ENCODE assay signal across 15 cellular contexts in genomic region chr1:230280054-230280795, GRCh38.
DNase-seq lines count a peak whose midpoint lies in the region; ATAC-seq and TF ChIP-seq lines count a peak whose summit lies in the region.
"Had no signal": no experiment of that assay in that cellular context is flagged by ENCODE, and none has a peak within 500 bp of the region (broad histone marks: within the 10 kb centered on the region; RNA-seq: fewer than 3 reads in every experiment).

No MANE protein-coding gene starts in this region.

- intact Hi-C loops in OCI-LY7 (cut with micrococcal nuclease; ENCODE audit: unreplicated experiment), result no loop called here

- H4K20me1 ChIP-seq in OCI-LY7 (ENCODE audit: insufficient read depth, low read length), result no peaks in the 10 kb centered on the region

- H3K4me3 Mint-ChIP-seq in activated CD4-positive, alpha-beta T cell treated with anti-CD3 and anti-CD28 coated beads, Interleukin-2, amount 10 ng/mL, durations not matched to agents 7 days and 5 days, result no peak overlapping the region
- H3K4me3 Mint-ChIP-seq: natural killer cell treated with Interleukin-12 subunit alpha and Interleukin-12 subunit beta and Interleukin-15 and Interleukin-18, amount 100 ng/mL, for 72 hours had no signal

- H3K4me1 Mint-ChIP-seq in activated CD4-positive, alpha-beta T cell treated with anti-CD3 and anti-CD28 coated beads, Interleukin-2, amount 10 ng/mL, durations not matched to agents 7 days and 5 days, result peaks cover 50% of the 10 kb centered on the region

- H2AFZ ChIP-seq in OCI-LY7 (ENCODE audit: low read length), result no peak overlapping the region

- no peak overlapping the region for H3K4me2 ChIP-seq in OCI-LY7 (ENCODE audit: low read length)

- H3K36me3 Mint-ChIP-seq in activated CD4-positive, alpha-beta T cell treated with anti-CD3 and anti-CD28 coated beads, Interleukin-2, amount 10 ng/mL, durations not matched to agents 7 days and 5 days (ENCODE audit: low read depth), result peaks cover 13% of the 10 kb centered on the region
- H3K36me3 Mint-ChIP-seq: natural killer cell treated with Interleukin-12 subunit alpha and Interleukin-12 subunit beta and Interleukin-15 and Interleukin-18, amount 100 ng/mL, for 72 hours had no signal

- peak overlapping the region; percentile 19 for H3K27ac Mint-ChIP-seq in activated CD4-positive, alpha-beta T cell treated with anti-CD3 and anti-CD28 coated beads, Interleukin-2, amount 10 ng/mL, durations not matched to agents 7 days and 5 days
- H3K27ac Mint-ChIP-seq: natural killer cell treated with Interleukin-12 subunit alpha and Interleukin-12 subunit beta and Interleukin-15 and Interleukin-18, amount 100 ng/mL, for 72 hours had no signal

- no peaks in the 10 kb centered on the region for H3K27me3 Mint-ChIP-seq in activated CD4-positive, alpha-beta T cell treated with anti-CD3 and anti-CD28 coated beads, Interleukin-2, amount 10 ng/mL, durations not matched to agents 7 days and 5 days
- H3K27me3 Mint-ChIP-seq: natural killer cell treated with Interleukin-12 subunit alpha and Interleukin-12 subunit beta and Interleukin-15 and Interleukin-18, amount 100 ng/mL, for 72 hours; stimulated activated naive CD8-positive, alpha-beta T cell treated with anti-CD3 and anti-CD28 coated beads, Interleukin-15, amount 100 ng/mL, for 72 hours had no signal

- POLR2A ChIA-PET in activated CD4-positive, alpha-beta T cell treated with anti-CD3 and anti-CD28 coated beads, Interleukin-2, amount 10 ng/mL, durations not matched to agents 7 days and 5 days (lab: Charles Lee), result no interaction called here
- POLR2A ChIA-PET in OCI-LY7 (lab: Charles Lee), result no interaction called here

- H3K9me2 ChIP-seq in OCI-LY7 (ENCODE audit: insufficient read depth, low read length), result no peaks in the 10 kb centered on the region

- no peaks in the 10 kb centered on the region for H3K9me3 ChIP-seq in OCI-LY7 (ENCODE audit: low read length)
- H3K9me3 ChIP-seq: right lobe of liver had no signal

- TF ChIP-seq CTCF in OCI-LY7 (conservative IDR thresholded peaks at IDR 0.05; ENCODE audit: low read length), result no peak

- BruUV-seq in OCI-LY7 (replicated peaks; lab: Mats Ljungman, UMichigan), result TSS peak; percentile 20

- H3K4me3 ChIP-seq in OCI-LY7 (ENCODE audit: low read depth, low read length, poor library complexity, severe bottlenecking), result no peak overlapping the region
- H3K4me3 ChIP-seq: right lobe of liver had no signal

- peaks cover 24% of the 10 kb centered on the region; the same call in 1 of the 2 replicates for H3K36me3 ChIP-seq in OCI-LY7 (ENCODE audit: insufficient read depth, low read length)

- no peaks in the 10 kb centered on the region for H3K79me2 ChIP-seq in OCI-LY7 (ENCODE audit: insufficient read depth, low read depth, low read length)

- peaks cover 44% of the 10 kb centered on the region for H3K4me1 ChIP-seq in OCI-LY7 (ENCODE audit: insufficient read depth, low read length, poor library complexity, severe bottlenecking)
- H3K4me1 ChIP-seq: right lobe of liver had no signal

- no peak for ATAC-seq in HG02623 (IDR thresholded peaks at IDR 0.05; ENCODE audit: unreplicated experiment)
- no peak for ATAC-seq in GM19351 (IDR thresholded peaks at IDR 0.05; ENCODE audit: unreplicated experiment)
- ATAC-seq: natural killer cell treated with Interleukin-12 subunit alpha and Interleukin-12 subunit beta and Interleukin-15 and Interleukin-18, amount 100 ng/mL, for 72 hours had no signal

- no peak for DNase-seq in activated CD4-positive, alpha-beta T cell treated with anti-CD3 and anti-CD28 coated beads, Interleukin-2, amount 10 ng/mL, durations not matched to agents 7 days and 5 days
- no peak for DNase-seq in activated CD4-positive, alpha-beta T cell treated with anti-CD3 and anti-CD28 coated beads, Interleukin-2, amount 50 U/mL, for 48 hours
- DNase-seq in OCI-LY7 (ENCODE audit: low spot score) (no peak), islet precursor cell (peak; percentile 43), NCI-H345 treated with DMSO at 0.1 percent for 48 hours (lab: John Stamatoyannopoulos, UW; ENCODE audit: unreplicated experiment) (no peak)
- DNase-seq in stimulated activated CD8-positive, alpha-beta memory T cell treated with anti-CD3 and anti-CD28 coated beads, Interleukin-4, amount 100 ng/mL, for 48 hours, result peak; percentile 30
- DNase-seq: HCEC 1CT; kidney glomerular epithelial cell; NCI-H2107; stimulated activated naive CD8-positive, alpha-beta T cell treated with anti-CD3 and anti-CD28 coated beads, Interleukin-15, amount 100 ng/mL, for 72 hours; T1000 had no signal

- H3K27ac ChIP-seq in OCI-LY7 (ENCODE audit: low read depth, low read length, poor library complexity, severe bottlenecking), result no peak overlapping the region
- H3K27ac ChIP-seq: right lobe of liver had no signal

- no peaks in the 10 kb centered on the region for H3K9me3 Mint-ChIP-seq in activated CD4-positive, alpha-beta T cell treated with anti-CD3 and anti-CD28 coated beads, Interleukin-2, amount 10 ng/mL, durations not matched to agents 7 days and 5 days
- H3K9me3 Mint-ChIP-seq: natural killer cell treated with Interleukin-12 subunit alpha and Interleukin-12 subunit beta and Interleukin-15 and Interleukin-18, amount 100 ng/mL, for 72 hours; stimulated activated naive CD8-positive, alpha-beta T cell treated with anti-CD3 and anti-CD28 coated beads, Interleukin-15, amount 100 ng/mL, for 72 hours had no signal

- CTCF ChIA-PET in activated CD4-positive, alpha-beta T cell treated with anti-CD3 and anti-CD28 coated beads, Interleukin-2, amount 10 ng/mL, durations not matched to agents 7 days and 5 days (lab: Charles Lee), result interaction anchor here (0.6 kb wide), 1 partner anchor 192 kb away, joined by 4 read pairs; no protein-coding TSS in a partner anchor
- CTCF ChIA-PET in OCI-LY7 (lab: Charles Lee; ENCODE audit: unreplicated experiment), result interaction anchor here (1.0 kb wide), 1 partner anchor 26 kb away, joined by 3 read pairs; no protein-coding TSS in a partner anchor

Comparison
In these comparisons a context has a peak if more than half of its experiments do, and no peak if none do; other contexts are left out.
1. DNase-seq: peak in islet precursor cell (single experiment) and stimulated activated CD8-positive, alpha-beta memory T cell treated with anti-CD3 and anti-CD28 coated beads, Interleukin-4, amount 100 ng/mL, for 48 hours (single experiment); none in activated CD4-positive, alpha-beta T cell treated with anti-CD3 and anti-CD28 coated beads, Interleukin-2, amount 10 ng/mL, durations not matched to agents 7 days and 5 days (single experiment), activated CD4-positive, alpha-beta T cell treated with anti-CD3 and anti-CD28 coated beads, Interleukin-2, amount 50 U/mL, for 48 hours (0 of 2), OCI-LY7 (single experiment) and NCI-H345 treated with DMSO at 0.1 percent for 48 hours (single experiment).